21 cellular contexts compared by ENCODE assay signal in genomic region chr2:239878686-239879085, GRCh38.
"Had no signal": no experiment of that assay in that cellular context is flagged by ENCODE, and none has a peak within 500 bp of the region (broad histone marks: within the 10 kb centered on the region; RNA-seq: fewer than 3 reads in every experiment).

No MANE protein-coding gene starts in this region.

- H3K36me3 Mint-ChIP-seq: naive thymus-derived CD8-positive, alpha-beta T cell had no signal

- H3K4me1 ChIP-seq: foreskin keratinocyte, right lobe of liver had no signal

- ATAC-seq: foreskin keratinocyte; left lung; naive thymus-derived CD8-positive, alpha-beta T cell; right lobe of liver; stimulated activated naive CD8-positive, alpha-beta T cell treated with anti-CD3 and anti-CD28 coated beads, Interleukin-15, amount 100 ng/mL, for 72 hours had no signal

- H3K9me3 ChIP-seq: ovary, right lobe of liver had no signal

- DNase-seq: activated CD4-positive, alpha-beta T cell treated with anti-CD3 and anti-CD28 coated beads for 1 hour; activated CD4-positive, alpha-beta T cell treated with anti-CD3 and anti-CD28 coated beads, Interleukin-2, amount 50 U/mL, for 48 hours; activated effector memory CD4-positive, alpha-beta T cell treated with anti-CD3 and anti-CD28 coated beads, Interleukin-2, amount 50 U/mL, for 16 hours; activated naive CD4-positive, alpha-beta T cell treated with anti-CD3 and anti-CD28 coated beads, Interleukin-2, amount 50 U/mL, for 16 hours; activated T-cell treated with anti-CD3 and anti-CD28 coated beads, Interleukin-2, amount 50 U/mL, for 48 hours; aorta; brain microvascular endothelial cell; central memory CD4-positive, alpha-beta T cell; foreskin keratinocyte; kidney; left lung; naive thymus-derived CD8-positive, alpha-beta T cell; ovary; stimulated activated CD4-positive, alpha-beta T cell treated with anti-CD3 and anti-CD28 coated beads, Interleukin-4, amount 100 ng/mL, for 1 hour; stimulated activated naive CD8-positive, alpha-beta T cell treated with anti-CD3 and anti-CD28 coated beads, Interleukin-15, amount 100 ng/mL, for 72 hours; SW 1271; WERI-Rb-1 had no signal

- H3K27me3 ChIP-seq: brain microvascular endothelial cell, ovary, right lobe of liver, upper lobe of left lung had no signal

- H3K36me3 ChIP-seq: brain microvascular endothelial cell, left lung, ovary, right lobe of liver, upper lobe of left lung, WERI-Rb-1 had no signal

- H3K9me3 Mint-ChIP-seq: stimulated activated naive CD8-positive, alpha-beta T cell treated with anti-CD3 and anti-CD28 coated beads, Interleukin-15, amount 100 ng/mL, for 72 hours had no signal

- H3K4me3 ChIP-seq: left lung, ovary, right lobe of liver, smooth muscle cell, upper lobe of left lung had no signal

- H3K27ac ChIP-seq: brain microvascular endothelial cell, epithelial cell of prostate, foreskin keratinocyte, left lung, ovary, right lobe of liver, upper lobe of left lung, WERI-Rb-1 had no signal

- H3K27ac Mint-ChIP-seq: naive thymus-derived CD8-positive, alpha-beta T cell; stimulated activated naive CD8-positive, alpha-beta T cell treated with anti-CD3 and anti-CD28 coated beads, Interleukin-15, amount 100 ng/mL, for 72 hours had no signal

- H3K4me3 Mint-ChIP-seq: naive thymus-derived CD8-positive, alpha-beta T cell; stimulated activated naive CD8-positive, alpha-beta T cell treated with anti-CD3 and anti-CD28 coated beads, Interleukin-15, amount 100 ng/mL, for 72 hours had no signal
